ENCODE assay signal across 24 cellular contexts in the genomic region with DNA sequence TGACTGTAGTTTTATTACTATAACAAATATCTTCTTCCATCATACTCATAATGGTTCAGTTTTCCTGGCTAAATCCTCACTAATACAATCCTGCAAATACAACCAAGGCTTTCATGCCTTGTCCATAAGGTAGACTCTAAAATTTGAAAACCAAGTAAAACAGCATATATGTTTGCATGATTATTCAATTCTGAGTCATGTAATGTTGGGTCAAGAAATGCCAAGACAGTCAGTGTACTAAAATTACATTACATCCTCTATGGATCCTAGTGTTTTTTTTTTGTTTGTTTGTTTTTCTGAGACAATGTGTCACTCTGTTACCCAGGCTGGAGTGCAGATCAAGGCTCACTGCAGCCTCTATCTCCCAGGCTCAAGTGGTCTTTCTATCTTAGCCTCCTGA. TPM values are rescaled to one million over a fixed set of nuclear protein-coding genes. Genes with fewer than 3 reads are reported as not detected.
A peak's percentile ranks its signal among the peaks of the same experiment; 100 is the strongest.
DNase-seq lines count a peak whose midpoint lies in the region; ATAC-seq, FAIRE-seq and TF ChIP-seq lines count a peak whose summit lies in the region.
"Had no signal": no experiment of that assay in that cellular context is flagged by ENCODE, and none has a peak within 500 bp of the region (broad histone marks: within the 10 kb centered on the region; RNA-seq: fewer than 3 reads in every experiment).

No MANE protein-coding gene starts in this region.

- TF ChIP-seq CTCF in PC-3 (conservative IDR thresholded peaks at IDR 0.05; ENCODE audit: low read depth, low read length) (no peak), bronchial epithelial cell (IDR thresholded peaks at IDR 0.05; ENCODE audit: insufficient read depth, low read length, severe bottlenecking) (no peak), epithelial cell of esophagus (IDR thresholded peaks at IDR 0.05; ENCODE audit: insufficient read depth, low read depth, low read length, missing control alignments) (no peak), breast epithelium (IDR thresholded peaks at IDR 0.05) (no peak)

- BruUV-seq in PC-3 (replicated peaks; lab: Mats Ljungman, UMichigan) = no TSS peak

- no peaks in the 10 kb centered on the region for H3K27me3 Mint-ChIP-seq in activated naive CD8-positive, alpha-beta T cell treated with anti-CD3 and anti-CD28 coated beads for 36 hours
- H3K27me3 Mint-ChIP-seq in activated naive CD8-positive, alpha-beta T cell treated with anti-CD3 and anti-CD28 coated beads, Interleukin-2, amount 50 U/mL, for 24 hours = no peaks in the 10 kb centered on the region
- H3K27me3 Mint-ChIP-seq: CD4-positive, alpha-beta T cell had no signal

- H3K9me3 Mint-ChIP-seq in activated naive CD8-positive, alpha-beta T cell treated with anti-CD3 and anti-CD28 coated beads for 36 hours = peaks cover 9% of the 10 kb centered on the region
- H3K9me3 Mint-ChIP-seq in activated naive CD8-positive, alpha-beta T cell treated with anti-CD3 and anti-CD28 coated beads, Interleukin-2, amount 50 U/mL, for 24 hours = no peaks in the 10 kb centered on the region
- H3K9me3 Mint-ChIP-seq: CD4-positive, alpha-beta T cell; CD8-positive, alpha-beta T cell had no signal

- DNase-seq in activated naive CD8-positive, alpha-beta T cell treated with anti-CD3 and anti-CD28 coated beads for 36 hours = no peak
- DNase-seq in activated naive CD8-positive, alpha-beta T cell treated with anti-CD3 and anti-CD28 coated beads, Interleukin-2, amount 50 U/mL, for 24 hours = no peak
- peak; percentile 75 for DNase-seq in PC-3
- DNase-seq in bronchial epithelial cell (ENCODE audit: low read depth) = peak; percentile 58
- DNase-seq in epithelial cell of esophagus (ENCODE audit: low read depth) = peak; percentile 4
- no peak for DNase-seq in breast epithelium (ENCODE audit: low spot score in 2 of 2)
- no peak for DNase-seq in 8988T
- DNase-seq: AML-193; Caco-2; Calu3; CD4-positive, alpha-beta T cell; CD8-positive, alpha-beta T cell; DMS79 treated with DMSO at 0.1 percent for 48 hours; GF-D8 had no signal

- H3K9ac ChIP-seq in PC-3 (ENCODE audit: low read length) = no peak overlapping the region
- H3K9ac ChIP-seq: BLaER1 treated with 17β-estradiol and CSF1 and Interleukin-3, amounts not matched to agents 10 nM and 100 nM had no signal

- no peaks in the 10 kb centered on the region for H3K79me2 ChIP-seq in PC-3 (ENCODE audit: low read length)

- POLR2A ChIA-PET in PC-3 (lab: Charles Lee; ENCODE audit: unreplicated experiment) = no interaction called here

- H3K9me3 ChIP-seq in PC-3 (ENCODE audit: low read length) = no peaks in the 10 kb centered on the region
- no peaks in the 10 kb centered on the region for H3K9me3 ChIP-seq in breast epithelium
- H3K9me3 ChIP-seq: A549, Caco-2 had no signal

- H3K27ac ChIP-seq in PC-3 (ENCODE audit: low read length) (peak overlapping the region; percentile 64), breast epithelium (no peak overlapping the region)
- H3K27ac ChIP-seq: A549; BLaER1 treated with 17β-estradiol and CSF1 and Interleukin-3, amounts not matched to agents 10 nM and 100 nM; C4-2B had no signal

- CTCF ChIA-PET in PC-3 (lab: Charles Lee) = no interaction called here

- no peak overlapping the region for H3K4me3 Mint-ChIP-seq in activated naive CD8-positive, alpha-beta T cell treated with anti-CD3 and anti-CD28 coated beads for 36 hours
- no peak overlapping the region for H3K4me3 Mint-ChIP-seq in activated naive CD8-positive, alpha-beta T cell treated with anti-CD3 and anti-CD28 coated beads, Interleukin-2, amount 50 U/mL, for 24 hours
- H3K4me3 Mint-ChIP-seq: B cell; CD4-positive, alpha-beta T cell; CD8-positive, alpha-beta T cell had no signal

- intact Hi-C loops in PC-3 (cut with micrococcal nuclease) = loop anchor here (2.0 to 10.0 kb wide), 3 partner anchors 49 to 82 kb away; no protein-coding TSS in a partner anchor
- intact Hi-C loops in breast epithelium (cut with DNase I; ENCODE audit: low total_unique reads) = no loop called here

- 0 out of 2 replicates have a peak overlapping the region, but pooled peaks have one; percentile 8 for H3K4me2 ChIP-seq in PC-3 (ENCODE audit: low read length)
- H3K4me2 ChIP-seq: A549; BLaER1 treated with 17β-estradiol and CSF1 and Interleukin-3, amounts not matched to agents 10 nM and 100 nM had no signal

- peaks cover 15% of the 10 kb centered on the region for H3K4me1 Mint-ChIP-seq in activated naive CD8-positive, alpha-beta T cell treated with anti-CD3 and anti-CD28 coated beads for 36 hours
- H3K4me1 Mint-ChIP-seq in activated naive CD8-positive, alpha-beta T cell treated with anti-CD3 and anti-CD28 coated beads, Interleukin-2, amount 50 U/mL, for 24 hours = peaks cover 30% of the 10 kb centered on the region
- H3K4me1 Mint-ChIP-seq: B cell had no signal

- peak overlapping the region; percentile 84 for H3K27ac Mint-ChIP-seq in activated naive CD8-positive, alpha-beta T cell treated with anti-CD3 and anti-CD28 coated beads for 36 hours
- H3K27ac Mint-ChIP-seq in activated naive CD8-positive, alpha-beta T cell treated with anti-CD3 and anti-CD28 coated beads, Interleukin-2, amount 50 U/mL, for 24 hours = no peak overlapping the region
- H3K27ac Mint-ChIP-seq: B cell; CD4-positive, alpha-beta T cell; CD8-positive, alpha-beta T cell had no signal

- peaks cover 15% of the 10 kb centered on the region for H3K4me1 ChIP-seq in PC-3 (ENCODE audit: insufficient read depth, low read length)
- H3K4me1 ChIP-seq in breast epithelium = no peaks in the 10 kb centered on the region
- H3K4me1 ChIP-seq: A549; BLaER1 treated with 17β-estradiol and CSF1 and Interleukin-3, amounts not matched to agents 10 nM and 100 nM; Caco-2 had no signal

- no peak for TF ChIP-seq POLR2A in breast epithelium (IDR thresholded peaks at IDR 0.05)

- H3K36me3 ChIP-seq in PC-3 (ENCODE audit: low read depth, low read length) (no peaks in the 10 kb centered on the region), bronchial epithelial cell (ENCODE audit: control insufficient read depth, insufficient read depth, low read length) (no peaks in the 10 kb centered on the region), breast epithelium (no peaks in the 10 kb centered on the region)
- H3K36me3 ChIP-seq: BLaER1 treated with 17β-estradiol and CSF1 and Interleukin-3, amounts not matched to agents 10 nM and 100 nM had no signal

- H2AFZ ChIP-seq in PC-3 (ENCODE audit: low read length) = no peak overlapping the region

- no peaks in the 10 kb centered on the region for H4K20me1 ChIP-seq in PC-3 (ENCODE audit: low read length)
- H4K20me1 ChIP-seq: BLaER1 treated with 17β-estradiol and CSF1 and Interleukin-3, amounts not matched to agents 10 nM and 100 nM had no signal

- H3K9me2 ChIP-seq in PC-3 (replicated peaks; ENCODE audit: low read length) = no peaks in the 10 kb centered on the region

- no peaks in the 10 kb centered on the region for H3F3A ChIP-seq in PC-3 (ENCODE audit: low read length, unreplicated experiment)

- no peak overlapping the region for H3K4me3 ChIP-seq in PC-3 (ENCODE audit: low read length)
- H3K4me3 ChIP-seq in bronchial epithelial cell (ENCODE audit: low read depth, low read length) = no peak overlapping the region
- H3K4me3 ChIP-seq in epithelial cell of esophagus (ENCODE audit: low read length) = no peak overlapping the region
- no peak overlapping the region for H3K4me3 ChIP-seq in breast epithelium
- H3K4me3 ChIP-seq: A549; BLaER1 treated with 17β-estradiol and CSF1 and Interleukin-3, amounts not matched to agents 10 nM and 100 nM had no signal

- peaks cover 21% of the 10 kb centered on the region for H3K36me3 Mint-ChIP-seq in activated naive CD8-positive, alpha-beta T cell treated with anti-CD3 and anti-CD28 coated beads for 36 hours
- peaks cover 5% of the 10 kb centered on the region for H3K36me3 Mint-ChIP-seq in activated naive CD8-positive, alpha-beta T cell treated with anti-CD3 and anti-CD28 coated beads, Interleukin-2, amount 50 U/mL, for 24 hours (ENCODE audit: low read depth)
- H3K36me3 Mint-ChIP-seq: CD8-positive, alpha-beta T cell had no signal

- no peak for FAIRE-seq in bronchial epithelial cell (lab: Jason Lieb, UNC)
- FAIRE-seq: D721Med, G401.6, GM12891, GM19239 had no signal

- no peak for ATAC-seq in activated naive CD8-positive, alpha-beta T cell treated with anti-CD3 and anti-CD28 coated beads, Interleukin-2, amount 50 U/mL, for 24 hours
- ATAC-seq in PC-3 (peak; percentile 96), HG03095 (IDR thresholded peaks at IDR 0.05; ENCODE audit: unreplicated experiment) (no peak)
- ATAC-seq: A549; CD8-positive, alpha-beta T cell had no signal

- H3K27me3 ChIP-seq in PC-3 (ENCODE audit: low read length) (no peaks in the 10 kb centered on the region), bronchial epithelial cell (ENCODE audit: control insufficient read depth, insufficient read depth, low read length) (no peaks in the 10 kb centered on the region), breast epithelium (peaks cover 0 to 12% of the 10 kb centered on the region in 2 donors)

RNA-seq across cellular contexts. Expression of gene TEX13D, which starts 38.6 kb away (rescaled TPM):
- total RNA-seq in activated naive CD8-positive, alpha-beta T cell treated with anti-CD3 and anti-CD28 coated beads for 36 hours = under 1 TPM in 1 of 2 experiments, not detected in 1; 0.22 TPM
- total RNA-seq in PC-3 (2014; rRNA removed) (not detected in 2 replicates), bronchial epithelial cell (not detected in 2 replicates), breast epithelium (not detected)
- total RNA-seq: A172; B cell; Caco-2; Calu3; CD4-positive, alpha-beta T cell; CD8-positive, alpha-beta T cell had no signal

RNA-seq across cellular contexts. Expression of gene SH2D1A, which starts 52.6 kb away (rescaled TPM):
- 10 to 100 TPM; 67.1 to 67.6 TPM for total RNA-seq in activated naive CD8-positive, alpha-beta T cell treated with anti-CD3 and anti-CD28 coated beads for 36 hours
- 0.12 TPM in 1 of 2 replicates, not detected in the other for total RNA-seq in PC-3 (2014; rRNA removed)
- not detected in 2 replicates for total RNA-seq in bronchial epithelial cell
- 1 to 10 TPM in 1 of 3 donors, under 1 TPM in 2; 0.64 to 2.0 (median 0.88) TPM for total RNA-seq in breast epithelium
- total RNA-seq: A172, B cell, Caco-2, Calu3 had no signal

Comparison
In these comparisons a context has a peak if more than half of its experiments do, and no peak if none do; other contexts are left out.
1. DNase-seq: peak in PC-3 (single experiment), bronchial epithelial cell (single experiment) and epithelial cell of esophagus (single experiment); none in activated naive CD8-positive, alpha-beta T cell treated with anti-CD3 and anti-CD28 coated beads for 36 hours (single experiment), activated naive CD8-positive, alpha-beta T cell treated with anti-CD3 and anti-CD28 coated beads, Interleukin-2, amount 50 U/mL, for 24 hours (single experiment), breast epithelium (0 of 2) and 8988T (single experiment).
2. RNA of gene SH2D1A, which starts 52.6 kb away (total RNA-seq): 67.1 to 67.6 TPM in activated naive CD8-positive, alpha-beta T cell treated with anti-CD3 and anti-CD28 coated beads for 36 hours; 0.64 to 2.0 TPM in breast epithelium, 0.12 TPM in PC-3 and not detected in bronchial epithelial cell; every median in the first group is over 10 times any median in the second.